22 cellular contexts compared by ENCODE assay signal in genomic region chr2:26564121-26564520, GRCh38.
DNase-seq lines count a peak whose midpoint lies in the region; TF ChIP-seq lines count a peak whose summit lies in the region.
"Had no signal": no experiment of that assay in that cellular context is flagged by ENCODE, and none has a peak within 500 bp of the region (broad histone marks: within the 10 kb centered on the region; RNA-seq: fewer than 3 reads in every experiment).

No MANE protein-coding gene starts in this region.

- peaks cover 2% of the 10 kb centered on the region for H3K4me1 Mint-ChIP-seq in glutamatergic neuron (ENCODE audit: low read depth, unreplicated experiment)

- DNase-seq in NCI-H82 (lab: John Stamatoyannopoulos, UW) (peak; percentile 34), NCI-H82 treated with DMSO at 0.1 percent for 48 hours (lab: John Stamatoyannopoulos, UW; ENCODE audit: unreplicated experiment) (no peak), cardiac septum (ENCODE audit: low spot score) (peak; percentile 55), right atrium auricular region (ENCODE audit: low spot score) (no peak), glutamatergic neuron (peak; percentile 3), spleen (peak; percentile 35), SIG-M5 (lab: John Stamatoyannopoulos, UW) (no peak), NCI-H446 treated with DMSO at 0.1 percent for 48 hours (lab: John Stamatoyannopoulos, UW) (no peak)
- DNase-seq: ACHN; CD4-positive, alpha-beta memory T cell; DMS 273 treated with DMSO at 0.1 percent for 48 hours; DMS79 treated with DMSO at 0.1 percent for 48 hours; NCI-H1105; NCI-H146; NCI-H2029; NCI-H2227 treated with DMSO at 0.1 percent for 48 hours; NCI-H510A treated with DMSO at 0.1 percent for 48 hours; NCI-H774 had no signal

- no peaks in the 10 kb centered on the region for H3K36me3 ChIP-seq in right atrium auricular region
- no peaks in the 10 kb centered on the region for H3K36me3 ChIP-seq in spleen
- H3K36me3 ChIP-seq: BLaER1 treated with 17β-estradiol and CSF1 and Interleukin-3, amounts not matched to agents 10 nM and 100 nM had no signal

- 74 to 90% (median 84%) methylated on average over 2 of the region's 2 CpGs for WGBS in spleen, 5 donors

- no peak overlapping the region for H3K27ac Mint-ChIP-seq in glutamatergic neuron (ENCODE audit: unreplicated experiment)
- H3K27ac Mint-ChIP-seq: CD4-positive, alpha-beta memory T cell; IgD-negative memory B cell had no signal

- H3K4me1 ChIP-seq in right atrium auricular region (peaks cover 0 to 15% of the 10 kb centered on the region in 2 donors), spleen (peaks cover 0 to 18% (median 12%) of the 10 kb centered on the region in 6 donors)

- peaks cover 2% of the 10 kb centered on the region for H3K9me3 Mint-ChIP-seq in glutamatergic neuron (ENCODE audit: unreplicated experiment)
- H3K9me3 Mint-ChIP-seq: CD4-positive, alpha-beta memory T cell had no signal

- H3K4me3 ChIP-seq in right atrium auricular region (no peak overlapping the region), spleen (no peak overlapping the region)
- H3K4me3 ChIP-seq: BLaER1 treated with 17β-estradiol and CSF1 and Interleukin-3, amounts not matched to agents 10 nM and 100 nM had no signal

- H3K27me3 ChIP-seq in right atrium auricular region (no peaks in the 10 kb centered on the region), spleen (replicated peaks in 1 of 7) (peaks cover 6 to 90% (median 28%) of the 10 kb centered on the region in 7 donors)

- intact Hi-C loops in cardiac septum (cut with DNase I) = no loop called here
- intact Hi-C loops in spleen (cut with DNase I; ENCODE audit: low total_unique reads) = no loop called here

- no peaks in the 10 kb centered on the region for H3K9me3 ChIP-seq in right atrium auricular region
- no peaks in the 10 kb centered on the region for H3K9me3 ChIP-seq in spleen
- H3K9me3 ChIP-seq: BLaER1 treated with 17β-estradiol and CSF1 and Interleukin-3, amounts not matched to agents 10 nM and 100 nM; Caco-2 had no signal

- H3K27ac ChIP-seq in right atrium auricular region (no peak overlapping the region), spleen (no peak overlapping the region)
- H3K27ac ChIP-seq: 22Rv1; BLaER1 treated with 17β-estradiol and CSF1 and Interleukin-3, amounts not matched to agents 10 nM and 100 nM had no signal

- peaks cover 11% of the 10 kb centered on the region for H3K27me3 Mint-ChIP-seq in glutamatergic neuron (ENCODE audit: unreplicated experiment)

- no peak for TF ChIP-seq POLR2A in spleen (IDR thresholded peaks at IDR 0.05)

- TF ChIP-seq CTCF in right atrium auricular region (IDR thresholded peaks at IDR 0.05) (no peak), glutamatergic neuron (IDR thresholded peaks at IDR 0.05; ENCODE audit: partially characterized antibody, unreplicated experiment) (no peak), spleen (IDR thresholded peaks at IDR 0.05 in 8 of 11, conservative IDR thresholded peaks at IDR 0.05 in 3 of 11) (no peak)

- H3K4me3 Mint-ChIP-seq in glutamatergic neuron (ENCODE audit: unreplicated experiment) = no peak overlapping the region
- H3K4me3 Mint-ChIP-seq: CD4-positive, alpha-beta memory T cell; IgD-negative memory B cell had no signal

- peaks cover 6% of the 10 kb centered on the region for H3K36me3 Mint-ChIP-seq in glutamatergic neuron (ENCODE audit: unreplicated experiment)
- H3K36me3 Mint-ChIP-seq: CD4-positive, alpha-beta memory T cell; IgD-negative memory B cell had no signal

Comparison
In these comparisons a context has a peak if more than half of its experiments do, and no peak if none do; other contexts are left out.
1. DNase-seq: peak in NCI-H82 (single experiment), cardiac septum (single experiment), glutamatergic neuron (single experiment) and spleen (single experiment); none in NCI-H82 treated with DMSO at 0.1 percent for 48 hours (single experiment), right atrium auricular region (single experiment), SIG-M5 (single experiment) and NCI-H446 treated with DMSO at 0.1 percent for 48 hours (single experiment).